17 cellular contexts compared by ENCODE assay signal in the genomic region with DNA sequence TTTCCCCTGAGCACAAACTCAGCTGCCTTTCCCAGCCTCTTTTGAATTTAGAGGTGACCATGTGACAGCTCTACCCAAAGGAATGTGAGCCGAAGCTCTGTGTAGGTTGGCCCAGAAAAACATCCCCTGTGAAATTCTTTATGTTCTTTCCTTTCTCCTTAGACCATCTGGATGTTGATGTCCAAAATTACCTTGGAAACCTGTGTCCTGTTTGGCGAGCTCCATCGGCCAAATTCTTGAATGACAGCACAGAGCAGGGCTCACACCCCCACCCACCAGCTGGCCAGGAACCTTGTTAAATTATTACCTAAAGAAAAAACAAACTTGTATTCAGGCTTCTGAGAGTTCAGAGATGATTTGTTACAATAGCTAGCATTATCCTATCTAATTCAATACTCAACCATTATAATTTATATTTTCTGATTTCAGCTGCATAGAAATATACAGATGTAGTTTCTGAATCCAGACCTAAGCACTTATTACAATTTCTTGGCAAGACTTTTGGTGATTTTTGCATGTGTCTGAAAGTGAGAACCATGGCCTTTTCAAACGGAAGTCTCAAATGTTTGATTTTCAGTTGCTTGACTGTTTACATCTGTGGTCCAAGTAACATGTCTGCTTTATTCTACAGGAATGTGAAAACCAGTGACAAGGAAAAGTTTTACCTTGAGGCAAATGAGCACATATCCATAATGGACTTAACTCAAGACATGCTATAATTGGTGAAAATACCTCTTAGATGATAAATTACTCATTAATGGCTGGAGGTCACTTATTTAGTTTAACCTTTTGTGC.
A peak's percentile ranks its signal among the peaks of the same experiment; 100 is the strongest.
DNase-seq lines count a peak whose midpoint lies in the region; FAIRE-seq and TF ChIP-seq lines count a peak whose summit lies in the region.
"Had no signal": no experiment of that assay in that cellular context is flagged by ENCODE, and none has a peak within 500 bp of the region (broad histone marks: within the 10 kb centered on the region; RNA-seq: fewer than 3 reads in every experiment).

No MANE protein-coding gene starts in this region.

- no peak overlapping the region for H2AFZ ChIP-seq in smooth muscle cell (ENCODE audit: low read depth)

- no peak overlapping the region for H3K4me3 ChIP-seq in right atrium auricular region
- no peak overlapping the region for H3K4me3 ChIP-seq in astrocyte of the spinal cord (ENCODE audit: low read depth, low read length)
- no peak overlapping the region for H3K4me3 ChIP-seq in fibroblast of villous mesenchyme (ENCODE audit: low read depth, low read length)
- no peak overlapping the region for H3K4me3 ChIP-seq in smooth muscle cell
- H3K4me3 ChIP-seq: transverse colon had no signal

- TF ChIP-seq CTCF in right atrium auricular region (IDR thresholded peaks at IDR 0.05): no peak
- TF ChIP-seq CTCF in astrocyte of the spinal cord (IDR thresholded peaks at IDR 0.05; ENCODE audit: low read depth, low read length): no peak
- TF ChIP-seq CTCF in fibroblast of villous mesenchyme (IDR thresholded peaks at IDR 0.05; ENCODE audit: insufficient read depth, low read depth, low read length): no peak
- no peak for TF ChIP-seq CTCF in smooth muscle cell (IDR thresholded peaks at IDR 0.05; ENCODE audit: borderline replicate concordance, insufficient read depth, poor library complexity, severe bottlenecking)

- no peaks in the 10 kb centered on the region for H3K27me3 Mint-ChIP-seq in activated CD4-positive, alpha-beta T cell treated with anti-CD3 and anti-CD28 coated beads, Interleukin-2, amount 10 ng/mL, durations not matched to agents 24 days and 14 days

- no peak overlapping the region for H3K9ac ChIP-seq in smooth muscle cell (ENCODE audit: low read depth)

- DNase-seq in right atrium auricular region (ENCODE audit: low spot score): no peak
- no peak for DNase-seq in cardiac septum (ENCODE audit: low spot score)
- peak; percentile 76 for DNase-seq in astrocyte of the spinal cord (ENCODE audit: low read depth, low spot score)
- DNase-seq in fibroblast of villous mesenchyme (ENCODE audit: low read depth): peak; percentile 21
- DNase-seq in smooth muscle cell (lab: John Stamatoyannopoulos, UW; ENCODE audit: unreplicated experiment): no peak
- no peak for DNase-seq in activated CD4-positive, alpha-beta T cell treated with anti-CD3 and anti-CD28 coated beads, Interleukin-2, amount 10 ng/mL, durations not matched to agents 24 days and 14 days
- DNase-seq in frontal cortex (ENCODE audit: low spot score in 2 of 2): no peak
- no peak for DNase-seq in H54 (ENCODE audit: insufficient read length, low spot score)
- DNase-seq: activated CD4-positive, alpha-beta T cell treated with anti-CD3 and anti-CD28 coated beads, Interleukin-2, amount 50 U/mL, for 4 hours; NCI-H1694; NCI-H510A treated with DMSO at 0.1 percent for 48 hours; stimulated activated CD4-positive, alpha-beta T cell treated with anti-CD3 and anti-CD28 coated beads, Interleukin-2, amount 100 ng/mL, for 24 hours; T1000; transverse colon had no signal

- no peaks in the 10 kb centered on the region for H3K4me1 Mint-ChIP-seq in activated CD4-positive, alpha-beta T cell treated with anti-CD3 and anti-CD28 coated beads, Interleukin-2, amount 10 ng/mL, durations not matched to agents 24 days and 14 days
- H3K4me1 Mint-ChIP-seq: activated T-helper 17 cell treated with anti-CD3 and anti-CD28 coated beads, Interleukin-2, amount 50 U/mL, for 72 hours had no signal

- in situ Hi-C loops in astrocyte of the spinal cord (cut with HindIII; ENCODE audit: low sequenced_read_pairs): no loop called here

- H3K79me2 ChIP-seq in smooth muscle cell (ENCODE audit: low read depth): no peaks in the 10 kb centered on the region

- no peak overlapping the region for H3K27ac Mint-ChIP-seq in activated CD4-positive, alpha-beta T cell treated with anti-CD3 and anti-CD28 coated beads, Interleukin-2, amount 10 ng/mL, durations not matched to agents 24 days and 14 days
- H3K27ac Mint-ChIP-seq: activated T-helper 17 cell treated with anti-CD3 and anti-CD28 coated beads, Interleukin-2, amount 50 U/mL, for 72 hours had no signal

- FAIRE-seq in frontal cortex (lab: Jason Lieb, UNC): no peak
- FAIRE-seq in H54 (lab: Jason Lieb, UNC): no peak
- FAIRE-seq: A204.1 had no signal

- H3K9me3 ChIP-seq in right atrium auricular region: no peaks in the 10 kb centered on the region
- no peaks in the 10 kb centered on the region for H3K9me3 ChIP-seq in smooth muscle cell (replicated peaks; ENCODE audit: low read depth)
- H3K9me3 ChIP-seq: transverse colon had no signal

- no peak overlapping the region for H3K4me3 Mint-ChIP-seq in activated CD4-positive, alpha-beta T cell treated with anti-CD3 and anti-CD28 coated beads, Interleukin-2, amount 10 ng/mL, durations not matched to agents 24 days and 14 days
- H3K4me3 Mint-ChIP-seq: activated T-helper 17 cell treated with anti-CD3 and anti-CD28 coated beads, Interleukin-2, amount 50 U/mL, for 72 hours; brain had no signal

- H3F3A ChIP-seq in smooth muscle cell (ENCODE audit: low read depth): no peaks in the 10 kb centered on the region

- no peak for TF ChIP-seq POLR2A in H54 (IDR thresholded peaks at IDR 0.05; ENCODE audit: low read depth, low read length)

- peak overlapping the region; percentile 58 for H3K4me2 ChIP-seq in smooth muscle cell

- H3K4me1 ChIP-seq in right atrium auricular region (peaks cover 0 to 22% of the 10 kb centered on the region in 2 donors), smooth muscle cell (ENCODE audit: low read depth) (peaks cover 9% of the 10 kb centered on the region)
- H3K4me1 ChIP-seq: transverse colon had no signal

- no peaks in the 10 kb centered on the region for H3K36me3 Mint-ChIP-seq in activated CD4-positive, alpha-beta T cell treated with anti-CD3 and anti-CD28 coated beads, Interleukin-2, amount 10 ng/mL, durations not matched to agents 24 days and 14 days (ENCODE audit: low read depth)

- H3K27ac ChIP-seq in right atrium auricular region: peak overlapping the region; percentile 46 to 66
- H3K27ac ChIP-seq in smooth muscle cell (ENCODE audit: low read depth): peak overlapping the region; percentile 67

- H4K20me1 ChIP-seq in smooth muscle cell (ENCODE audit: low read depth): peaks cover 31% of the 10 kb centered on the region

- intact Hi-C loops in cardiac septum (cut with DNase I): no loop called here
- intact Hi-C loops in activated CD4-positive, alpha-beta T cell treated with anti-CD3 and anti-CD28 coated beads, Interleukin-2, amount 10 ng/mL, durations not matched to agents 24 days and 14 days (cut with micrococcal nuclease): no loop called here

- WGBS in smooth muscle cell (ENCODE audit: low lambda C conversion rate): 68% methylated on average over 4 of the region's 4 CpGs

- no peaks in the 10 kb centered on the region for H3K27me3 ChIP-seq in right atrium auricular region
- H3K27me3 ChIP-seq in smooth muscle cell (ENCODE audit: low read depth): peaks cover 5% of the 10 kb centered on the region
- H3K27me3 ChIP-seq: transverse colon had no signal

- H3K9me3 Mint-ChIP-seq in activated CD4-positive, alpha-beta T cell treated with anti-CD3 and anti-CD28 coated beads, Interleukin-2, amount 10 ng/mL, durations not matched to agents 24 days and 14 days: no peaks in the 10 kb centered on the region
- H3K9me3 Mint-ChIP-seq: activated T-helper 17 cell treated with anti-CD3 and anti-CD28 coated beads, Interleukin-2, amount 50 U/mL, for 72 hours had no signal

- no peaks in the 10 kb centered on the region for H3K36me3 ChIP-seq in right atrium auricular region
- no peaks in the 10 kb centered on the region for H3K36me3 ChIP-seq in smooth muscle cell (ENCODE audit: low read depth)
- H3K36me3 ChIP-seq: transverse colon had no signal

Comparison
In these comparisons a context has a peak if more than half of its experiments do, and no peak if none do; other contexts are left out.
1. DNase-seq: peak in astrocyte of the spinal cord (single experiment) and fibroblast of villous mesenchyme (single experiment); none in right atrium auricular region (single experiment), cardiac septum (single experiment), smooth muscle cell (single experiment), activated CD4-positive, alpha-beta T cell treated with anti-CD3 and anti-CD28 coated beads, Interleukin-2, amount 10 ng/mL, durations not matched to agents 24 days and 14 days (single experiment), frontal cortex (0 of 2) and H54 (single experiment).